ENCODE assay signal across 8 cellular contexts in the genomic region with DNA sequence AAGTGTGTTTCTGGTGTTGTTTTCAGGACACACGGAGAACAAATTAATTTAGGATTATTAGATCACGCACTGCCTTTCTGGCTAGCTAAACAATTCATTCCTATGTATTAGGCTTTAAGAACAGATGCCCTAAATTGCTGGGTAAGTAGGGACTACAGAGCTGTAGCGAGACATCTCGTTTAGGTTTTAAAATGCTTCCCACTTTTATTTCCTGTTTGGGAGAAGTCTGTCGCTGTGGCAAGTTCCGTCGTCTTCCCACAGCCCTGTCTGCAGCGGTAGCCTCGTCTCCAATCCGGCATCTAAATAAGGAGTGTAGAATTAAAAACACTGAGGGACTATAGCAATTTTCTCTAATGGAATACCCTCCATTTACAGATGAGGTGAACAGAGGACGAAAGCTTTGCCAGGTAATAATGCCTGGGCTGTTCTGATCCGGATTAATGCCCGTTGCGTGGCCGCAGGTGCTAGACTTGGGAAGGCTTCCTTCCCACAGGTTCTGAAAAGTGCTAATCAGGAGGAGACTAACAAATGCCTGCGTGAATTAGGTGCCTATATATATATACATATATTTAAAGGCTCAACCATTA. TPM values are rescaled to one million over a fixed set of nuclear protein-coding genes. Genes with fewer than 3 reads are reported as not detected.
A peak's percentile ranks its signal among the peaks of the same experiment; 100 is the strongest.
DNase-seq lines count a peak whose midpoint lies in the region; TF ChIP-seq lines count a peak whose summit lies in the region.

No MANE protein-coding gene starts in this region.

- H3K9me3 Mint-ChIP-seq in nephron progenitor cell = peaks cover 28% of the 10 kb centered on the region

- DNase-seq in CD1c-positive myeloid dendritic cell (ENCODE audit: extremely low spot score) = peak; percentile 55
- no peak for DNase-seq in Karpas-422
- DNase-seq in mammary epithelial cell = no peak
- DNase-seq in nephron progenitor cell = no peak
- DNase-seq in activated gamma-delta T cell treated with Interleukin-2 at 50 U/mL for 16 hours = no peak
- DNase-seq in activated CD4-positive, CD25-positive, alpha-beta regulatory T cell treated with anti-CD3 and anti-CD28 coated beads, Interleukin-2, amount 50 U/mL, for 72 hours = no peak
- DNase-seq in nucleus accumbens (lab: John Stamatoyannopoulos, UW) = no peak
- no peak for DNase-seq in stimulated activated CD4-positive, alpha-beta T cell treated with anti-CD3 and anti-CD28 coated beads, Interleukin-4, amount 100 ng/mL, for 24 hours

- peak overlapping the region; percentile 72 for H3K9ac ChIP-seq in Karpas-422 (ENCODE audit: low read length)
- no peak overlapping the region for H3K9ac ChIP-seq in mammary epithelial cell (ENCODE audit: insufficient read depth, low read length)

- no peaks in the 10 kb centered on the region for H3K36me3 ChIP-seq in Karpas-422 (ENCODE audit: insufficient read depth, low read length)
- H3K36me3 ChIP-seq in mammary epithelial cell (ENCODE audit: insufficient read depth, low read length) = no peaks in the 10 kb centered on the region

- no TSS peak for BruUV-seq in mammary epithelial cell (replicated peaks; lab: Mats Ljungman, UMichigan)

- H3K9me3 ChIP-seq in Karpas-422 (ENCODE audit: low read length) (no peaks in the 10 kb centered on the region), mammary epithelial cell (replicated peaks; ENCODE audit: insufficient read depth, low read length) (peaks cover 7% of the 10 kb centered on the region)

- H3K4me1 ChIP-seq in Karpas-422 (ENCODE audit: low read length) = peaks cover 21% of the 10 kb centered on the region
- H3K4me1 ChIP-seq in mammary epithelial cell (ENCODE audit: insufficient read depth, low read length) = peaks cover 17% of the 10 kb centered on the region

- H3K79me2 ChIP-seq in Karpas-422 (ENCODE audit: low read length) (no peaks in the 10 kb centered on the region), mammary epithelial cell (ENCODE audit: insufficient read depth, low read length) (no peaks in the 10 kb centered on the region)

- H3K9me2 ChIP-seq in Karpas-422 (replicated peaks; ENCODE audit: insufficient read depth, low read length) = no peaks in the 10 kb centered on the region

- dilution Hi-C loops in mammary epithelial cell (cut with HindIII; ENCODE audit: low sequenced_read_pairs) = no loop called here

- CTCF ChIA-PET in mammary epithelial cell (lab: Charles Lee; ENCODE audit: low non-redundant PET) = no interaction called here

- in situ Hi-C loops in mammary epithelial cell (cut with MboI; ENCODE audit: low sequenced_read_pairs in 2 of 2) = no loop called here

- peaks cover 13% of the 10 kb centered on the region for H3K4me1 Mint-ChIP-seq in nephron progenitor cell

- H3K27me3 ChIP-seq in Karpas-422 (ENCODE audit: low read length) (no peaks in the 10 kb centered on the region; the same call in 1 of the 2 replicates), mammary epithelial cell (ENCODE audit: insufficient read depth, low read length) (peaks cover 5% of the 10 kb centered on the region)

- peaks cover 28% of the 10 kb centered on the region for H3K36me3 Mint-ChIP-seq in nephron progenitor cell (ENCODE audit: low read depth)

- H3K27me3 Mint-ChIP-seq in nephron progenitor cell (ENCODE audit: low read depth, poor library complexity) = peaks cover 62% of the 10 kb centered on the region

- no peak for TF ChIP-seq CTCF in mammary epithelial cell (conservative IDR thresholded peaks at IDR 0.05 in 1 of 2, IDR thresholded peaks at IDR 0.05 in 1 of 2; ENCODE audit: extremely low read depth in 1 of 2, insufficient read depth in 1 of 2, low read depth in 1 of 2, low read length in 2 of 2)
- TF ChIP-seq CTCF in nephron progenitor cell (IDR thresholded peaks at IDR 0.05) = no peak

- H4K20me1 ChIP-seq in Karpas-422 (ENCODE audit: insufficient read depth, low read depth, low read length) (no peaks in the 10 kb centered on the region), mammary epithelial cell (ENCODE audit: insufficient read depth, low read length) (no peaks in the 10 kb centered on the region)

- peak overlapping the region; percentile 85 for H3K4me3 Mint-ChIP-seq in nephron progenitor cell

- 63% methylated on average over 15 of the region's 16 CpGs for WGBS in mammary epithelial cell (ENCODE audit: low coverage, missing lambda C conversion rate)

- no peak overlapping the region for H3K27ac ChIP-seq in Karpas-422 (ENCODE audit: low read length)
- H3K27ac ChIP-seq in mammary epithelial cell (ENCODE audit: insufficient read depth, low read depth, low read length) = no peak overlapping the region

- intact Hi-C loops in mammary epithelial cell (cut with micrococcal nuclease) = no loop called here

- peak overlapping the region; percentile 95; the same call in 1 of the 2 replicates for H2AFZ ChIP-seq in Karpas-422 (ENCODE audit: low read length)
- peak overlapping the region; percentile 100 for H2AFZ ChIP-seq in mammary epithelial cell (ENCODE audit: low read depth, low read length)

- H3K4me3 ChIP-seq in Karpas-422 (ENCODE audit: low read length) (peak overlapping the region; percentile 93), mammary epithelial cell (replicated peaks in 1 of 3; ENCODE audit: insufficient read depth in 1 of 3, low read depth in 2 of 3, low read length in 3 of 3) (peak overlapping the region in 1 of 3 experiments; percentile 99)

- no peak overlapping the region for H3K27ac Mint-ChIP-seq in nephron progenitor cell

- H3K4me2 ChIP-seq in Karpas-422 (ENCODE audit: low read depth, low read length, poor library complexity, severe bottlenecking) (peak overlapping the region; percentile 92), mammary epithelial cell (ENCODE audit: insufficient read depth, low read depth, low read length) (peak overlapping the region; percentile 100)

RNA-seq across cellular contexts. Expression of gene TRIM36, which starts 1.3 kb away (rescaled TPM):
- 2.5 and 4.1 TPM in 2 replicates for total RNA-seq in Karpas-422 (2014; rRNA removed; shearing (Covaris generic); ENCODE audit: low replicate concordance)
- total RNA-seq in mammary epithelial cell = 1 to 10 TPM; 2.8 to 6.1 TPM
- 3.5 TPM for polyA plus RNA-seq in mammary epithelial cell
- polyA minus RNA-seq in mammary epithelial cell = 10.0 TPM
